Comparison of ENCODE assay signal across 22 cellular contexts in the genomic region with DNA sequence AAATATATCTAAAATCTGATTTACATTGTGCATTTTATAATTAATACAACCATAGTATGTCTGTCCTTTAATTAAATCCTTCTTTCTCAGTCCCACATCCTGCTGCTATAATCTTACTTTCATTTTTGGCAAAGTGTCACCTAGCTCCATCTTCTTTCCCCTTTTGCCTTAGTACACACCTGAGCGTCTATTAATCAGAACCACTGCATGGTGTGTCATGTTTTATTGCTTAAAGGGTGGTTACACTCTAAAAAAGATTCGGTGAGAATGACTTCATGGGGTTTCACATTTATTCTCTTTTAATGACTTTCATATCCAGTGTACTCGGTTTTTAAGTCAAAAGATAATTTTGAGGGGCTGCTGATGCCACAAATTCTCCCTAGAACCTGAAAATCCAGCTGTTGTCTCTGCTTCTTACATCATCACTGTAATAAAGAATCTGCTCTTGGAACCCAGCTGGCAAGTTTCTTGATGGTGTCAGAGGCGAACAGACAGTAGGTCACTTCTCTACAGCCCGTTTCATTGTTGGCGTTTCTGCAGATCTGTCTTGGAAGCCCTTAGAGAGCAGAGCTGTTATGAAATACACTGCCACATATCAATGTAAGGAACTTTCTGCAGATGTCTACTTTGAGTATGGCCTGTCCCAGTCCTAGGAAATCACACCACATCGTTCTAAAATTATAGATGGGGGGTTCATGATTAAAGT.
A peak's percentile ranks its signal among the peaks of the same experiment; 100 is the strongest.
DNase-seq lines count a peak whose midpoint lies in the region; ATAC-seq and TF ChIP-seq lines count a peak whose summit lies in the region.
"Had no signal": no experiment of that assay in that cellular context is flagged by ENCODE, and none has a peak within 500 bp of the region (broad histone marks: within the 10 kb centered on the region; RNA-seq: fewer than 3 reads in every experiment).

No MANE protein-coding gene starts in this region.

- no peaks in the 10 kb centered on the region for H3K9me3 Mint-ChIP-seq in activated CD8-positive, alpha-beta T cell treated with anti-CD3 and anti-CD28 coated beads for 36 hours
- no peaks in the 10 kb centered on the region for H3K9me3 Mint-ChIP-seq in activated CD8-positive, alpha-beta T cell treated with anti-CD3 and anti-CD28 coated beads, Interleukin-2, amount 10 ng/mL, durations not matched to agents 7 days and 5 days (ENCODE audit: insufficient read depth)
- H3K9me3 Mint-ChIP-seq in activated naive CD4-positive, alpha-beta T cell treated with anti-CD3 and anti-CD28 coated beads for 36 hours: no peaks in the 10 kb centered on the region
- H3K9me3 Mint-ChIP-seq: activated T-cell treated with anti-CD3 and anti-CD28 coated beads, Interleukin-2, amount 50 U/mL, for 72 hours; GM23338; IgD-negative memory B cell had no signal

- CTCF ChIA-PET in activated CD8-positive, alpha-beta T cell treated with anti-CD3 and anti-CD28 coated beads for 36 hours (lab: Charles Lee): interaction anchor here (0.9 to 3.1 kb wide), 8 partner anchors 9 to 794 kb away, joined by 3 to 19 read pairs (median 7); no protein-coding TSS in a partner anchor
- CTCF ChIA-PET in activated CD8-positive, alpha-beta T cell treated with anti-CD3 and anti-CD28 coated beads, Interleukin-2, amount 10 ng/mL, durations not matched to agents 7 days and 5 days (lab: Charles Lee): interaction anchor here (0.7 to 18.2 kb wide), 8 partner anchors 9 to 242 kb away, joined by 3 to 252 read pairs (median 7); no protein-coding TSS in a partner anchor
- CTCF ChIA-PET in HCT116 (lab: Charles Lee): interaction anchor here (1.2 to 1.3 kb wide), 2 partner anchors 10 to 25 kb away, joined by 4 to 5 read pairs; no protein-coding TSS in a partner anchor
- CTCF ChIA-PET in activated naive CD4-positive, alpha-beta T cell treated with anti-CD3 and anti-CD28 coated beads for 36 hours (lab: Charles Lee): interaction anchor here (0.8 to 3.9 kb wide), 4 partner anchors 9 to 29 kb away, joined by 5 to 30 read pairs (median 6); no protein-coding TSS in a partner anchor

- POLR2A ChIA-PET in activated CD8-positive, alpha-beta T cell treated with anti-CD3 and anti-CD28 coated beads for 36 hours (lab: Charles Lee): interaction anchor here (0.5 to 0.8 kb wide), 3 partner anchors 103 to 183 kb away, joined by 3 to 5 read pairs (median 3); no protein-coding TSS in a partner anchor
- POLR2A ChIA-PET in activated CD8-positive, alpha-beta T cell treated with anti-CD3 and anti-CD28 coated beads, Interleukin-2, amount 10 ng/mL, durations not matched to agents 7 days and 5 days (lab: Charles Lee): no interaction called here
- POLR2A ChIA-PET in HCT116 (lab: Charles Lee): interaction anchor here (1.1 kb wide), 1 partner anchor 7 kb away, joined by 3 read pairs; no protein-coding TSS in a partner anchor

- H3K4me1 ChIP-seq in HCT116 (ENCODE audit: control insufficient read depth in 1 of 2, insufficient read depth in 2 of 2, low read length in 2 of 2): peaks cover 2 to 35% of the 10 kb centered on the region in 2 experiments; a peak in 2 of 4 replicates
- peaks cover 10% of the 10 kb centered on the region for H3K4me1 ChIP-seq in foreskin keratinocyte

- H3K4me3 ChIP-seq in HCT116 (replicated peaks in 1 of 2; ENCODE audit: low read depth in 1 of 2, low read length in 2 of 2): no peak overlapping the region
- H3K4me3 ChIP-seq: GM12878, GM23338, MG63, testis had no signal

- ATAC-seq in activated CD8-positive, alpha-beta T cell treated with anti-CD3 and anti-CD28 coated beads for 36 hours: peak; percentile 70
- no peak for ATAC-seq in activated CD8-positive, alpha-beta T cell treated with anti-CD3 and anti-CD28 coated beads, Interleukin-2, amount 10 ng/mL, durations not matched to agents 7 days and 5 days
- ATAC-seq in HCT116: no peak
- peak; percentile 73 for ATAC-seq in foreskin keratinocyte
- ATAC-seq in sciatic nerve: peak; percentile 74
- no peak for ATAC-seq in omental fat pad (ENCODE audit: low FRiP score)
- ATAC-seq: GM12878, GM23338 had no signal

- no peak overlapping the region for H2AFZ ChIP-seq in HCT116 (ENCODE audit: low read depth, low read length, poor library complexity, severe bottlenecking)
- H2AFZ ChIP-seq: GM23338 had no signal

- H4K20me1 ChIP-seq in HCT116 (ENCODE audit: insufficient read depth): no peaks in the 10 kb centered on the region

- no TSS peak for BruUV-seq in HCT116 (replicated peaks; lab: Mats Ljungman, UMichigan)

- H3K27me3 ChIP-seq in HCT116 (ENCODE audit: insufficient read depth, low read length): no peaks in the 10 kb centered on the region
- no peaks in the 10 kb centered on the region for H3K27me3 ChIP-seq in foreskin keratinocyte
- H3K27me3 ChIP-seq: MG63, testis had no signal

- RAD21 ChIA-PET in HCT116 (lab: Charles Lee; ENCODE audit: low non-redundant PET in 1 of 2, low total read pairs in 2 of 2, uncharacterized antibody in 2 of 2, unreplicated experiment in 2 of 2): no interaction called here

- peaks cover 35% of the 10 kb centered on the region for H3K4me1 Mint-ChIP-seq in activated CD8-positive, alpha-beta T cell treated with anti-CD3 and anti-CD28 coated beads for 36 hours (ENCODE audit: low read depth)
- peaks cover 24% of the 10 kb centered on the region for H3K4me1 Mint-ChIP-seq in activated CD8-positive, alpha-beta T cell treated with anti-CD3 and anti-CD28 coated beads, Interleukin-2, amount 10 ng/mL, durations not matched to agents 7 days and 5 days (ENCODE audit: low read depth)
- H3K4me1 Mint-ChIP-seq in activated naive CD4-positive, alpha-beta T cell treated with anti-CD3 and anti-CD28 coated beads for 36 hours (ENCODE audit: low read depth): peaks cover 22% of the 10 kb centered on the region
- H3K4me1 Mint-ChIP-seq: GM23338 had no signal

- no peak overlapping the region for H3K27ac Mint-ChIP-seq in activated CD8-positive, alpha-beta T cell treated with anti-CD3 and anti-CD28 coated beads for 36 hours
- H3K27ac Mint-ChIP-seq in activated CD8-positive, alpha-beta T cell treated with anti-CD3 and anti-CD28 coated beads, Interleukin-2, amount 10 ng/mL, durations not matched to agents 7 days and 5 days: no peak overlapping the region
- H3K27ac Mint-ChIP-seq in activated naive CD4-positive, alpha-beta T cell treated with anti-CD3 and anti-CD28 coated beads for 36 hours: no peak overlapping the region
- H3K27ac Mint-ChIP-seq: activated naive CD8-positive, alpha-beta T cell; activated T-cell treated with anti-CD3 and anti-CD28 coated beads, Interleukin-2, amount 50 U/mL, for 72 hours; GM23338 had no signal

- no peak overlapping the region for H3K4me3 Mint-ChIP-seq in activated CD8-positive, alpha-beta T cell treated with anti-CD3 and anti-CD28 coated beads for 36 hours
- no peak overlapping the region for H3K4me3 Mint-ChIP-seq in activated CD8-positive, alpha-beta T cell treated with anti-CD3 and anti-CD28 coated beads, Interleukin-2, amount 10 ng/mL, durations not matched to agents 7 days and 5 days
- H3K4me3 Mint-ChIP-seq in activated naive CD4-positive, alpha-beta T cell treated with anti-CD3 and anti-CD28 coated beads for 36 hours: no peak overlapping the region
- H3K4me3 Mint-ChIP-seq: activated naive CD8-positive, alpha-beta T cell; GM23338; immature natural killer cell had no signal

- peaks cover 0 to 4% of the 10 kb centered on the region in 2 experiments; a peak in 2 of 4 replicates for H3K36me3 ChIP-seq in HCT116 (ENCODE audit: control insufficient read depth in 1 of 2, insufficient read depth in 2 of 2, low read length in 2 of 2)
- H3K36me3 ChIP-seq: MG63 had no signal

- no peak for TF ChIP-seq POLR2A in HCT116 (IDR thresholded peaks at IDR 0.05; ENCODE audit: borderline replicate concordance, extremely low read depth, insufficient read depth, insufficient read length)

- no peak overlapping the region for H3K9ac ChIP-seq in HCT116 (ENCODE audit: low read length)

- no peak for TF ChIP-seq RAD21 in HCT116 (IDR thresholded peaks at IDR 0.05; ENCODE audit: low read depth)

- no peak for TF ChIP-seq CTCF in activated CD8-positive, alpha-beta T cell treated with anti-CD3 and anti-CD28 coated beads for 36 hours (IDR thresholded peaks at IDR 0.05)
- TF ChIP-seq CTCF in HCT116 (IDR thresholded peaks at IDR 0.05 in 2 of 3, conservative IDR thresholded peaks at IDR 0.05 in 1 of 3; ENCODE audit: borderline replicate concordance in 1 of 3, insufficient read depth in 1 of 3, low read depth in 2 of 3, low read length in 2 of 3): no peak
- no peak for TF ChIP-seq CTCF in foreskin keratinocyte (conservative IDR thresholded peaks at IDR 0.05)
- TF ChIP-seq CTCF in omental fat pad (IDR thresholded peaks at IDR 0.05): no peak

- intact Hi-C loops in activated CD8-positive, alpha-beta T cell treated with anti-CD3 and anti-CD28 coated beads for 36 hours (cut with micrococcal nuclease): no loop called here
- intact Hi-C loops in HCT116 (cut with micrococcal nuclease) (no loop called here), sciatic nerve (cut with DNase I) (no loop called here)
- intact Hi-C loops in activated naive CD4-positive, alpha-beta T cell treated with anti-CD3 and anti-CD28 coated beads for 36 hours (cut with micrococcal nuclease): no loop called here

- peaks cover 2% of the 10 kb centered on the region for H3K36me3 Mint-ChIP-seq in activated CD8-positive, alpha-beta T cell treated with anti-CD3 and anti-CD28 coated beads for 36 hours (ENCODE audit: low read depth)
- no peaks in the 10 kb centered on the region for H3K36me3 Mint-ChIP-seq in activated CD8-positive, alpha-beta T cell treated with anti-CD3 and anti-CD28 coated beads, Interleukin-2, amount 10 ng/mL, durations not matched to agents 7 days and 5 days (ENCODE audit: low read depth)
- peaks cover 4% of the 10 kb centered on the region for H3K36me3 Mint-ChIP-seq in activated naive CD4-positive, alpha-beta T cell treated with anti-CD3 and anti-CD28 coated beads for 36 hours (ENCODE audit: low read depth)

- H3K4me2 ChIP-seq in HCT116 (ENCODE audit: low read length): peak overlapping the region; percentile 14
- H3K4me2 ChIP-seq: GM23338 had no signal

- H3K27me3 Mint-ChIP-seq in activated CD8-positive, alpha-beta T cell treated with anti-CD3 and anti-CD28 coated beads for 36 hours: no peaks in the 10 kb centered on the region
- H3K27me3 Mint-ChIP-seq in activated CD8-positive, alpha-beta T cell treated with anti-CD3 and anti-CD28 coated beads, Interleukin-2, amount 10 ng/mL, durations not matched to agents 7 days and 5 days (ENCODE audit: low read depth): no peaks in the 10 kb centered on the region
- no peaks in the 10 kb centered on the region for H3K27me3 Mint-ChIP-seq in activated naive CD4-positive, alpha-beta T cell treated with anti-CD3 and anti-CD28 coated beads for 36 hours (ENCODE audit: low read depth)
- H3K27me3 Mint-ChIP-seq: activated naive CD8-positive, alpha-beta T cell; IgD-negative memory B cell had no signal

- H3K27ac ChIP-seq in HCT116 (ENCODE audit: low read depth, low read length) (no peak overlapping the region), foreskin keratinocyte (no peak overlapping the region)
- H3K27ac ChIP-seq: VCaP had no signal

- H3K9me2 ChIP-seq in HCT116 (ENCODE audit: insufficient read depth): no peaks in the 10 kb centered on the region

- H3K9me3 ChIP-seq in HCT116 (ENCODE audit: control insufficient read depth in 1 of 2, insufficient read depth in 1 of 2, low read depth in 1 of 2, low read length in 2 of 2): no peaks in the 10 kb centered on the region
- H3K9me3 ChIP-seq: MG63, testis had no signal

- DNase-seq in activated CD8-positive, alpha-beta T cell treated with anti-CD3 and anti-CD28 coated beads for 36 hours: no peak
- no peak for DNase-seq in activated CD8-positive, alpha-beta T cell treated with anti-CD3 and anti-CD28 coated beads, Interleukin-2, amount 10 ng/mL, durations not matched to agents 7 days and 5 days
- DNase-seq in HCT116 (ENCODE audit: low read depth, low spot score): no peak
- peak in 1 of 2 donors; percentile 4 for DNase-seq in foreskin keratinocyte
- no peak for DNase-seq in sciatic nerve (ENCODE audit: low spot score)
- DNase-seq in omental fat pad (ENCODE audit: low spot score): no peak
- DNase-seq in activated naive CD4-positive, alpha-beta T cell treated with anti-CD3 and anti-CD28 coated beads for 36 hours: no peak
- no peak for DNase-seq in NCI-H446 (lab: John Stamatoyannopoulos, UW)
- DNase-seq: activated CD4-positive, alpha-beta T cell treated with anti-CD3 and anti-CD28 coated beads, Interleukin-2, amount 50 U/mL, for 48 hours; activated T-cell treated with anti-CD3 and anti-CD28 coated beads, Interleukin-2, amount 50 U/mL, for 72 hours; GF-D8; immature natural killer cell; MG63; NCI-H1436; stimulated activated CD4-positive, alpha-beta T cell treated with anti-CD3 and anti-CD28 coated beads, Interleukin-15, amount 100 ng/mL, for 24 hours; T-helper 2 cell; testis had no signal

- H3K79me2 ChIP-seq in HCT116 (ENCODE audit: insufficient read depth, low read length): peaks cover 70% of the 10 kb centered on the region

Comparison
In these comparisons a context has a peak if more than half of its experiments do, and no peak if none do; other contexts are left out.
1. ATAC-seq: peak in activated CD8-positive, alpha-beta T cell treated with anti-CD3 and anti-CD28 coated beads for 36 hours (single experiment), foreskin keratinocyte (single experiment) and sciatic nerve (single experiment); none in activated CD8-positive, alpha-beta T cell treated with anti-CD3 and anti-CD28 coated beads, Interleukin-2, amount 10 ng/mL, durations not matched to agents 7 days and 5 days (single experiment), HCT116 (single experiment) and omental fat pad (single experiment).